Comparison of ENCODE assay signal across 22 cellular contexts in genomic region chr11:73566977-73567755, GRCh38. TPM values are rescaled to one million over a fixed set of nuclear protein-coding genes. Genes with fewer than 3 reads are reported as not detected.
DNase-seq lines count a peak whose midpoint lies in the region; ATAC-seq, FAIRE-seq and TF ChIP-seq lines count a peak whose summit lies in the region.
"Had no signal": no experiment of that assay in that cellular context is flagged by ENCODE, and none has a peak within 500 bp of the region (broad histone marks: within the 10 kb centered on the region; RNA-seq: fewer than 3 reads in every experiment).

No MANE protein-coding gene starts in this region.

- H3K4me3 ChIP-seq in bronchial epithelial cell (ENCODE audit: low read depth, low read length), result no peak overlapping the region
- H3K4me3 ChIP-seq: ovary, upper lobe of left lung had no signal

- no peak for ATAC-seq in GM21360 (IDR thresholded peaks at IDR 0.05; ENCODE audit: unreplicated experiment)
- ATAC-seq in HG03469 (IDR thresholded peaks at IDR 0.05; ENCODE audit: unreplicated experiment), result no peak
- ATAC-seq: activated CD4-positive, alpha-beta T cell treated with anti-CD3 and anti-CD28 coated beads for 36 hours; activated T-cell treated with anti-CD3 and anti-CD28 coated beads, Interleukin-2, amount 50 U/mL, for 72 hours; natural killer cell; sciatic nerve had no signal

- TF ChIP-seq CTCF in bronchial epithelial cell (IDR thresholded peaks at IDR 0.05; ENCODE audit: insufficient read depth, low read length, severe bottlenecking), result no peak

- H3K27me3 ChIP-seq in bronchial epithelial cell (ENCODE audit: control insufficient read depth, insufficient read depth, low read length), result no peaks in the 10 kb centered on the region
- H3K27me3 ChIP-seq: ovary, upper lobe of left lung had no signal

- H3K36me3 ChIP-seq in bronchial epithelial cell (ENCODE audit: control insufficient read depth, insufficient read depth, low read length), result no peaks in the 10 kb centered on the region
- H3K36me3 ChIP-seq: ovary, upper lobe of left lung had no signal

- no peak for FAIRE-seq in bronchial epithelial cell (lab: Jason Lieb, UNC)
- FAIRE-seq: frontal cortex had no signal

- DNase-seq in NCI-H146 (lab: John Stamatoyannopoulos, UW), result peak; percentile 7
- no peak for DNase-seq in NCI-H146 treated with DMSO at 0.1 percent for 48 hours (lab: John Stamatoyannopoulos, UW; ENCODE audit: unreplicated experiment)
- DNase-seq in H4 (ENCODE audit: low spot score), result peak; percentile 6
- DNase-seq in bronchial epithelial cell (ENCODE audit: low read depth), result peak; percentile 58
- peak; percentile 40 for DNase-seq in islet precursor cell
- DNase-seq in NK-92 (lab: John Stamatoyannopoulos, UW; ENCODE audit: unreplicated experiment), result no peak
- DNase-seq: activated CD4-positive, alpha-beta T cell treated with anti-CD3 and anti-CD28 coated beads for 36 hours; activated T-cell treated with anti-CD3 and anti-CD28 coated beads, Interleukin-2, amount 50 U/mL, for 72 hours; anterior cingulate cortex; erythroblast; left cardiac atrium; MV-4-11; natural killer cell; NCI-H187 treated with DMSO at 0.1 percent for 48 hours; NCI-H524 treated with DMSO at 0.1 percent for 48 hours; ovary; SW 1271; upper lobe of left lung had no signal

RNA-seq across cellular contexts. Expression of gene FAM168A, which starts 30.7 kb away (rescaled TPM):
- 8.9 and 14.6 TPM in 2 replicates for total RNA-seq in H4 (2014; rRNA removed; shearing (Covaris generic))
- 4.7 and 5.8 TPM in 2 replicates for total RNA-seq in bronchial epithelial cell

Comparison
In these comparisons a context has a peak if more than half of its experiments do, and no peak if none do; other contexts are left out.
1. DNase-seq: peak in NCI-H146 (single experiment), H4 (single experiment), bronchial epithelial cell (single experiment) and islet precursor cell (single experiment); none in NCI-H146 treated with DMSO at 0.1 percent for 48 hours (single experiment) and NK-92 (single experiment).